25 cellular contexts compared by ENCODE assay signal in genomic region chr16:1634541-1634940, GRCh38.
"Had no signal": no experiment of that assay in that cellular context is flagged by ENCODE, and none has a peak within 500 bp of the region (broad histone marks: within the 10 kb centered on the region; RNA-seq: fewer than 3 reads in every experiment).

No MANE protein-coding gene starts in this region.

- H3K27ac ChIP-seq: brain microvascular endothelial cell, esophagus muscularis mucosa, foreskin keratinocyte, gastrocnemius medialis had no signal

- FAIRE-seq: astrocyte, colon had no signal

- H3K27me3 ChIP-seq: brain microvascular endothelial cell, esophagus muscularis mucosa, foreskin keratinocyte, gastrocnemius medialis had no signal

- H3K9me3 ChIP-seq: esophagus muscularis mucosa, gastrocnemius medialis had no signal

- H3K4me1 ChIP-seq: esophagus muscularis mucosa, foreskin keratinocyte, gastrocnemius medialis had no signal

- ATAC-seq: activated CD8-positive, alpha-beta memory T cell treated with anti-CD3 and anti-CD28 coated beads, Interleukin-2, amount 10 ng/mL, durations not matched to agents 7 days and 5 days; activated CD8-positive, alpha-beta T cell treated with anti-CD3 and anti-CD28 coated beads, Interleukin-2, amount 10 ng/mL, durations not matched to agents 7 days and 5 days; effector memory CD8-positive, alpha-beta T cell; foreskin keratinocyte; gastrocnemius medialis had no signal

- DNase-seq: activated CD4-positive, alpha-beta T cell treated with anti-CD3 and anti-CD28 coated beads, Interleukin-2, amount 10 ng/mL, durations not matched to agents 24 days and 14 days; activated CD4-positive, CD25-positive, alpha-beta regulatory T cell; activated CD4-positive, CD25-positive, alpha-beta regulatory T cell treated with anti-CD3 and anti-CD28 coated beads, Interleukin-2, amount 50 U/mL, for 72 hours; activated CD8-positive, alpha-beta memory T cell treated with anti-CD3 and anti-CD28 coated beads, Interleukin-2, amount 10 ng/mL, durations not matched to agents 7 days and 5 days; activated CD8-positive, alpha-beta memory T cell treated with anti-CD3 and anti-CD28 coated beads, Interleukin-2, amount 50 U/mL, for 4 hours; activated CD8-positive, alpha-beta T cell treated with anti-CD3 and anti-CD28 coated beads, Interleukin-2, amount 10 ng/mL, durations not matched to agents 7 days and 5 days; activated effector memory CD4-positive, alpha-beta T cell treated with anti-CD3 and anti-CD28 coated beads, Interleukin-2, amount 50 U/mL, for 16 hours; activated naive CD4-positive, alpha-beta T cell treated with anti-CD3 and anti-CD28 coated beads, Interleukin-2, amount 10 ng/mL, durations not matched to agents 7 days and 5 days; activated T-cell treated with anti-CD3 and anti-CD28 coated beads, Interleukin-2, amount 50 U/mL, for 1 hour; amniotic stem cell; anterior cingulate cortex; caudate nucleus; cortex of kidney; dermis blood vessel endothelial cell; effector CD4-positive, alpha-beta T cell; effector memory CD8-positive, alpha-beta T cell; erythroblast; foreskin keratinocyte; gastrocnemius medialis; glutamatergic neuron; T-helper 2 cell had no signal

- H3K4me3 ChIP-seq: esophagus muscularis mucosa, gastrocnemius medialis had no signal
